ENCODE assay signal across 2 cellular contexts in the genomic region with DNA sequence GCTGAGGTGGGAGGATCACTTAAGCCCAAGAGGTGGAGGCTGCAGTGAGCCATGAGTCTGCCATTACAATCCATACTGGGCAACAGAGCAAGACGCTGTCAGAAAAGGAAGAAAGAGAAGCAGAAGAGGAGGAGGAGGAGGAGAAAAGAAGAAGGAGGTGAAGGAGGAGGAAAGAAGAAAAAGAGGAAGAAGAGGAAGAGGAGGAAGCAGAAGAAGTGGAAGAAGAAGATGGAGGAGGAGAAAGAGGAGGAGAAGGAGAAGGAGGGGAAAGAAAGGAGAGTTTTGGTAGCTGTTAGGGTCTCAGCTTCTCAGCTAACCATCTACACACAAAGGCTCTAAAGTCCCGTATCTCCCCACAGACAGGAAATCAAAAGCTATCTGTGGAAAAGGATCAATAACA.
TF ChIP-seq lines count a peak whose summit lies in the region.

No MANE protein-coding gene starts in this region.

TF ChIP-seq in HEK293, 187 proteins besides CTCF, POLR2A, EP300 and RAD21 (continued from another document and continues in another):
- no peak for TF ChIP-seq RBAK (tag by site-specific recombination; IDR thresholded peaks at IDR 0.05)
- TF ChIP-seq, protein P1, sequence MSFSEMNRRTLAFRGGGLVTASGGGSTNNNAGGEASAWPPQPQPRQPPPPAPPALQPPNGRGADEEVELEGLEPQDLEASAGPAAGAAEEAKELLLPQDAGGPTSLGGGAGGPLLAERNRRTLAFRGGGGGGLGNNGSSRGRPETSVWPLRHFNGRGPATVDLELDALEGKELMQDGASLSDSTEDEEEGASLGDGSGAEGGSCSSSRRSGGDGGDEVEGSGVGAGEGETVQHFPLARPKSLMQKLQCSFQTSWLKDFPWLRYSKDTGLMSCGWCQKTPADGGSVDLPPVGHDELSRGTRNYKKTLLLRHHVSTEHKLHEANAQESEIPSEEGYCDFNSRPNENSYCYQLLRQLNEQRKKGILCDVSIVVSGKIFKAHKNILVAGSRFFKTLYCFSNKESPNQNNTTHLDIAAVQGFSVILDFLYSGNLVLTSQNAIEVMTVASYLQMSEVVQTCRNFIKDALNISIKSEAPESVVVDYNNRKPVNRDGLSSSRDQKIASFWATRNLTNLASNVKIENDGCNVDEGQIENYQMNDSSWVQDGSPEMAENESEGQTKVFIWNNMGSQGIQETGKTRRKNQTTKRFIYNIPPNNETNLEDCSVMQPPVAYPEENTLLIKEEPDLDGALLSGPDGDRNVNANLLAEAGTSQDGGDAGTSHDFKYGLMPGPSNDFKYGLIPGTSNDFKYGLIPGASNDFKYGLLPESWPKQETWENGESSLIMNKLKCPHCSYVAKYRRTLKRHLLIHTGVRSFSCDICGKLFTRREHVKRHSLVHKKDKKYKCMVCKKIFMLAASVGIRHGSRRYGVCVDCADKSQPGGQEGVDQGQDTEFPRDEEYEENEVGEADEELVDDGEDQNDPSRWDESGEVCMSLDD (tag by site-specific recombination; IDR thresholded peaks at IDR 0.05) = no peak
- TF ChIP-seq ZNF654 (tag by site-specific recombination; IDR thresholded peaks at IDR 0.05; ENCODE audit: low read depth) = no peak
- TF ChIP-seq ZNF626 (tag by site-specific recombination; IDR thresholded peaks at IDR 0.05) = no peak
- no peak for TF ChIP-seq MYNN (tag by site-specific recombination; IDR thresholded peaks at IDR 0.05; ENCODE audit: borderline replicate concordance)
- TF ChIP-seq, protein P2, sequence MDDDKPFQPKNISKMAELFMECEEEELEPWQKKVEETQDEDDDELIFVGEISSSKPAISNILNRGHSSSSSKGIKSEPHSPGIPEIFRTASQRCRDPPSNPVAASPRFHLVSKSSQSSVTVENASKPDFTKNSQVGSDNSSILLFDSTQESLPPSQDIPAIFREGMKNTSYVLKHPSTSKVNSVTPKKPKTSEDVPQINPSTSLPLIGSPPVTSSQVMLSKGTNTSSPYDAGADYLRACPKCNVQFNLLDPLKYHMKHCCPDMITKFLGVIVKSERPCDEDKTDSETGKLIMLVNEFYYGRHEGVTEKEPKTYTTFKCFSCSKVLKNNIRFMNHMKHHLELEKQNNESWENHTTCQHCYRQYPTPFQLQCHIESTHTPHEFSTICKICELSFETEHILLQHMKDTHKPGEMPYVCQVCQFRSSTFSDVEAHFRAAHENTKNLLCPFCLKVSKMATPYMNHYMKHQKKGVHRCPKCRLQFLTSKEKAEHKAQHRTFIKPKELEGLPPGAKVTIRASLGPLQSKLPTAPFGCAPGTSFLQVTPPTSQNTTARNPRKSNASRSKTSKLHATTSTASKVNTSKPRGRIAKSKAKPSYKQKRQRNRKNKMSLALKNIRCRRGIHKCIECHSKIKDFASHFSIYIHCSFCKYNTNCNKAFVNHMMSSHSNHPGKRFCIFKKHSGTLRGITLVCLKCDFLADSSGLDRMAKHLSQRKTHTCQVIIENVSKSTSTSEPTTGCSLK (tag by site-specific recombination; IDR thresholded peaks at IDR 0.05) = no peak
- TF ChIP-seq, protein P3, sequence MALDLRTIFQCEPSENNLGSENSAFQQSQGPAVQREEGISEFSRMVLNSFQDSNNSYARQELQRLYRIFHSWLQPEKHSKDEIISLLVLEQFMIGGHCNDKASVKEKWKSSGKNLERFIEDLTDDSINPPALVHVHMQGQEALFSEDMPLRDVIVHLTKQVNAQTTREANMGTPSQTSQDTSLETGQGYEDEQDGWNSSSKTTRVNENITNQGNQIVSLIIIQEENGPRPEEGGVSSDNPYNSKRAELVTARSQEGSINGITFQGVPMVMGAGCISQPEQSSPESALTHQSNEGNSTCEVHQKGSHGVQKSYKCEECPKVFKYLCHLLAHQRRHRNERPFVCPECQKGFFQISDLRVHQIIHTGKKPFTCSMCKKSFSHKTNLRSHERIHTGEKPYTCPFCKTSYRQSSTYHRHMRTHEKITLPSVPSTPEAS (tag by site-specific recombination; IDR thresholded peaks at IDR 0.05) = no peak
- no peak for TF ChIP-seq ZFP37 (tag by site-specific recombination; IDR thresholded peaks at IDR 0.05)
- TF ChIP-seq SALL2 (tag by site-specific recombination; IDR thresholded peaks at IDR 0.05; ENCODE audit: borderline replicate concordance) = no peak
- TF ChIP-seq ZNF830 (tag by site-specific recombination; IDR thresholded peaks at IDR 0.05; ENCODE audit: low read depth) = no peak
- TF ChIP-seq IKZF3 (tag by site-specific recombination; IDR thresholded peaks at IDR 0.05) = no peak
- no peak for TF ChIP-seq ZBTB17 (tag by site-specific recombination; IDR thresholded peaks at IDR 0.05)
- no peak for TF ChIP-seq KLF7 (tag by site-specific recombination; IDR thresholded peaks at IDR 0.05; ENCODE audit: borderline replicate concordance)
- TF ChIP-seq, protein P4, sequence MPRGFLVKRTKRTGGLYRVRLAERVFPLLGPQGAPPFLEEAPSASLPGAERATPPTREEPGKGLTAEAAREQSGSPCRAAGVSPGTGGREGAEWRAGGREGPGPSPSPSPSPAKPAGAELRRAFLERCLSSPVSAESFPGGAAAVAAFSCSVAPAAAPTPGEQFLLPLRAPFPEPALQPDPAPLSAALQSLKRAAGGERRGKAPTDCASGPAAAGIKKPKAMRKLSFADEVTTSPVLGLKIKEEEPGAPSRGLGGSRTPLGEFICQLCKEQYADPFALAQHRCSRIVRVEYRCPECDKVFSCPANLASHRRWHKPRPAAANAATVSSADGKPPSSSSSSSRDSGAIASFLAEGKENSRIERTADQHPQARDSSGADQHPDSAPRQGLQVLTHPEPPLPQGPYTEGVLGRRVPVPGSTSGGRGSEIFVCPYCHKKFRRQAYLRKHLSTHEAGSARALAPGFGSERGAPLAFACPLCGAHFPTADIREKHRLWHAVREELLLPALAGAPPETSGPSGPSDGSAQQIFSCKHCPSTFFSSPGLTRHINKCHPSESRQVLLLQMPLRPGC (tag by site-specific recombination; IDR thresholded peaks at IDR 0.05) = 0 out of 2 replicates have a peak, but pooled peaks have one; percentile 38
- no peak for TF ChIP-seq ZNF404 (tag by site-specific recombination; IDR thresholded peaks at IDR 0.05)
- no peak for TF ChIP-seq TCF7L2 (IDR thresholded peaks at IDR 0.05; ENCODE audit: borderline replicate concordance, low read depth, low read length)
- TF ChIP-seq ZNF169 (tag by site-specific recombination; IDR thresholded peaks at IDR 0.05) = no peak
- TF ChIP-seq, protein P5, sequence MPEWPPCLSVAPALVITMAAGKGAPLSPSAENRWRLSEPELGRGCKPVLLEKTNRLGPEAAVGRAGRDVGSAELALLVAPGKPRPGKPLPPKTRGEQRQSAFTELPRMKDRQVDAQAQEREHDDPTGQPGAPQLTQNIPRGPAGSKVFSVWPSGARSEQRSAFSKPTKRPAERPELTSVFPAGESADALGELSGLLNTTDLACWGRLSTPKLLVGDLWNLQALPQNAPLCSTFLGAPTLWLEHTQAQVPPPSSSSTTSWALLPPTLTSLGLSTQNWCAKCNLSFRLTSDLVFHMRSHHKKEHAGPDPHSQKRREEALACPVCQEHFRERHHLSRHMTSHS (tag by site-specific recombination; IDR thresholded peaks at IDR 0.05) = no peak
- TF ChIP-seq ZNF37A (tag by site-specific recombination; IDR thresholded peaks at IDR 0.05) = no peak
- TF ChIP-seq ZNF341 (tag by site-specific recombination; IDR thresholded peaks at IDR 0.05; ENCODE audit: low read depth) = no peak

TF ChIP-seq in K562, 482 proteins besides CTCF, POLR2A, EP300 and RAD21:
- TF ChIP-seq, protein P6, sequence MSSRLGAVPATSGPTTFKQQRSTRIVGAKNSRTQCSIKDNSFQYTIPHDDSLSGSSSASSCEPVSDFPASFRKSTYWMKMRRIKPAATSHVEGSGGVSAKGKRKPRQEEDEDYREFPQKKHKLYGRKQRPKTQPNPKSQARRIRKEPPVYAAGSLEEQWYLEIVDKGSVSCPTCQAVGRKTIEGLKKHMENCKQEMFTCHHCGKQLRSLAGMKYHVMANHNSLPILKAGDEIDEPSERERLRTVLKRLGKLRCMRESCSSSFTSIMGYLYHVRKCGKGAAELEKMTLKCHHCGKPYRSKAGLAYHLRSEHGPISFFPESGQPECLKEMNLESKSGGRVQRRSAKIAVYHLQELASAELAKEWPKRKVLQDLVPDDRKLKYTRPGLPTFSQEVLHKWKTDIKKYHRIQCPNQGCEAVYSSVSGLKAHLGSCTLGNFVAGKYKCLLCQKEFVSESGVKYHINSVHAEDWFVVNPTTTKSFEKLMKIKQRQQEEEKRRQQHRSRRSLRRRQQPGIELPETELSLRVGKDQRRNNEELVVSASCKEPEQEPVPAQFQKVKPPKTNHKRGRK (tag; IDR thresholded peaks at IDR 0.05) = peak; percentile 58; the same call in 1 of the 2 replicates
- TF ChIP-seq HDAC1 (IDR thresholded peaks at IDR 0.05) (0 out of 4 replicates have a peak, but pooled peaks of 1 of the 2 experiments have one; percentile 32), SNIP1 (IDR thresholded peaks at IDR 0.05; ENCODE audit: low read depth) (0 out of 2 replicates have a peak, but pooled peaks have one; percentile 15), MTA1 (IDR thresholded peaks at IDR 0.05; ENCODE audit: borderline replicate concordance) (0 out of 2 replicates have a peak, but pooled peaks have one; percentile 24), ETV1 (tag; conservative IDR thresholded peaks at IDR 0.05; ENCODE audit: low read depth) (no peak), ZNF165 (CRISPR knock-in tag; IDR thresholded peaks at IDR 0.05; ENCODE audit: borderline replicate concordance) (no peak)
- TF ChIP-seq, protein P7, sequence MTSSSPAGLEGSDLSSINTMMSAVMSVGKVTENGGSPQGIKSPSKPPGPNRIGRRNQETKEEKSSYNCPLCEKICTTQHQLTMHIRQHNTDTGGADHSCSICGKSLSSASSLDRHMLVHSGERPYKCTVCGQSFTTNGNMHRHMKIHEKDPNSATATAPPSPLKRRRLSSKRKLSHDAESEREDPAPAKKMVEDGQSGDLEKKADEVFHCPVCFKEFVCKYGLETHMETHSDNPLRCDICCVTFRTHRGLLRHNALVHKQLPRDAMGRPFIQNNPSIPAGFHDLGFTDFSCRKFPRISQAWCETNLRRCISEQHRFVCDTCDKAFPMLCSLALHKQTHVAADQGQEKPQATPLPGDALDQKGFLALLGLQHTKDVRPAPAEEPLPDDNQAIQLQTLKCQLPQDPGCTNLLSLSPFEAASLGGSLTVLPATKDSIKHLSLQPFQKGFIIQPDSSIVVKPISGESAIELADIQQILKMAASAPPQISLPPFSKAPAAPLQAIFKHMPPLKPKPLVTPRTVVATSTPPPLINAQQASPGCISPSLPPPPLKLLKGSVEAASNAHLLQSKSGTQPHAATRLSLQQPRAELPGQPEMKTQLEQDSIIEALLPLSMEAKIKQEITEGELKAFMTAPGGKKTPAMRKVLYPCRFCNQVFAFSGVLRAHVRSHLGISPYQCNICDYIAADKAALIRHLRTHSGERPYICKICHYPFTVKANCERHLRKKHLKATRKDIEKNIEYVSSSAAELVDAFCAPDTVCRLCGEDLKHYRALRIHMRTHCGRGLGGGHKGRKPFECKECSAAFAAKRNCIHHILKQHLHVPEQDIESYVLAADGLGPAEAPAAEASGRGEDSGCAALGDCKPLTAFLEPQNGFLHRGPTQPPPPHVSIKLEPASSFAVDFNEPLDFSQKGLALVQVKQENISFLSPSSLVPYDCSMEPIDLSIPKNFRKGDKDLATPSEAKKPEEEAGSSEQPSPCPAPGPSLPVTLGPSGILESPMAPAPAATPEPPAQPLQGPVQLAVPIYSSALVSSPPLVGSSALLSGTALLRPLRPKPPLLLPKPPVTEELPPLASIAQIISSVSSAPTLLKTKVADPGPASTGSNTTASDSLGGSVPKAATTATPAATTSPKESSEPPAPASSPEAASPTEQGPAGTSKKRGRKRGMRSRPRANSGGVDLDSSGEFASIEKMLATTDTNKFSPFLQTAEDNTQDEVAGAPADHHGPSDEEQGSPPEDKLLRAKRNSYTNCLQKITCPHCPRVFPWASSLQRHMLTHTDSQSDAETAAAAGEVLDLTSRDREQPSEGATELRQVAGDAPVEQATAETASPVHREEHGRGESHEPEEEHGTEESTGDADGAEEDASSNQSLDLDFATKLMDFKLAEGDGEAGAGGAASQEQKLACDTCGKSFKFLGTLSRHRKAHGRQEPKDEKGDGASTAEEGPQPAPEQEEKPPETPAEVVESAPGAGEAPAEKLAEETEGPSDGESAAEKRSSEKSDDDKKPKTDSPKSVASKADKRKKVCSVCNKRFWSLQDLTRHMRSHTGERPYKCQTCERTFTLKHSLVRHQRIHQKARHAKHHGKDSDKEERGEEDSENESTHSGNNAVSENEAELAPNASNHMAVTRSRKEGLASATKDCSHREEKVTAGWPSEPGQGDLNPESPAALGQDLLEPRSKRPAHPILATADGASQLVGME (CRISPR knock-in tag; IDR thresholded peaks at IDR 0.05) = no peak
- TF ChIP-seq, protein P8, sequence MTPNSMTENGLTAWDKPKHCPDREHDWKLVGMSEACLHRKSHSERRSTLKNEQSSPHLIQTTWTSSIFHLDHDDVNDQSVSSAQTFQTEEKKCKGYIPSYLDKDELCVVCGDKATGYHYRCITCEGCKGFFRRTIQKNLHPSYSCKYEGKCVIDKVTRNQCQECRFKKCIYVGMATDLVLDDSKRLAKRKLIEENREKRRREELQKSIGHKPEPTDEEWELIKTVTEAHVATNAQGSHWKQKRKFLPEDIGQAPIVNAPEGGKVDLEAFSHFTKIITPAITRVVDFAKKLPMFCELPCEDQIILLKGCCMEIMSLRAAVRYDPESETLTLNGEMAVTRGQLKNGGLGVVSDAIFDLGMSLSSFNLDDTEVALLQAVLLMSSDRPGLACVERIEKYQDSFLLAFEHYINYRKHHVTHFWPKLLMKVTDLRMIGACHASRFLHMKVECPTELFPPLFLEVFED (CRISPR knock-in tag; conservative IDR thresholded peaks at IDR 0.05) = 0 out of 2 replicates have a peak, but pooled peaks have one; percentile 34
